In the genomic region with DNA sequence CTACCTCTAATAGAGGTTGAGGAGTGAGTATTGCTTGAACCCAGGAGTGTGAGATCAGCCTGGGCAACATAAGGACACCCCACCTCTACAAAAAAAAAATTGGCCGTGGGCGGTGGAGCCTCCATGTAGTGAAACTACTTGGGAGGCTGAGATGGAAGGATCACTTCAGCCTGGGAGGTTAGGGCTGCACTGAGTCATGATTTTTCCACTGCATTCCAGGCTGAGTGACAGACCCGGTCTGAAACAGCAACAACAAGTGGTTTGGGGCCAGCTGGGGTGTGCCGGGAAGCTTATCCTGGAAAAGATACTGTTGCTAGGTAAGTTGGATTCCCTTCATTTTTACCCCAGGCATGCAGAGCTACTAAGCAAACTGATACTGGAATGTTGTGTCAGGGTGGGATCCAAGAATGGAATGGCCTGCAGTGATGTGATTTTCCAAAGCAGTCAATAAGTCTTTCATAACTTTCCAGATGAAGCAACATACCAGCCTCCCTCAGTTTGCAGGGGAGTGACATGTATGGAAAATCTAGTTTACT, we compare ENCODE assay signal across 29 cellular contexts. TPM values are rescaled to one million over a fixed set of nuclear protein-coding genes. Genes with fewer than 3 reads are reported as not detected.
DNase-seq lines count a peak whose midpoint lies in the region; FAIRE-seq and TF ChIP-seq lines count a peak whose summit lies in the region.
"Had no signal": no experiment of that assay in that cellular context is flagged by ENCODE, and none has a peak within 500 bp of the region (broad histone marks: within the 10 kb centered on the region; RNA-seq: fewer than 3 reads in every experiment).

No MANE protein-coding gene starts in this region.

- H3K9me3 ChIP-seq in astrocyte (ENCODE audit: insufficient read depth, low read depth, low read length) (no peaks in the 10 kb centered on the region), OCI-LY7 (ENCODE audit: low read length) (no peaks in the 10 kb centered on the region), esophagus squamous epithelium (no peaks in the 10 kb centered on the region)
- H3K9me3 ChIP-seq: BLaER1 treated with 17β-estradiol and CSF1 and Interleukin-3, amounts not matched to agents 10 nM and 100 nM; heart left ventricle; mucosa of descending colon; neutrophil; spleen; upper lobe of right lung had no signal

- FAIRE-seq in astrocyte (lab: Jason Lieb, UNC): peak; percentile 94
- FAIRE-seq in urothelium cell line (lab: Jason Lieb, UNC): no peak
- FAIRE-seq: GM12892, H1, RCC 7860 had no signal

- no peak overlapping the region for H3K4me3 ChIP-seq in astrocyte (ENCODE audit: insufficient read depth, low read depth, low read length)
- H3K4me3 ChIP-seq in fibroblast of villous mesenchyme (ENCODE audit: low read depth, low read length): no peak overlapping the region
- H3K4me3 ChIP-seq in OCI-LY7 (ENCODE audit: low read depth, low read length, poor library complexity, severe bottlenecking): no peak overlapping the region
- no peak overlapping the region for H3K4me3 ChIP-seq in esophagus squamous epithelium
- H3K4me3 ChIP-seq: BLaER1 treated with 17β-estradiol and CSF1 and Interleukin-3, amounts not matched to agents 10 nM and 100 nM; heart left ventricle; mucosa of descending colon; SK-N-MC; spleen; upper lobe of right lung had no signal

- POLR2A ChIA-PET in OCI-LY7 (lab: Charles Lee): no interaction called here

- no peak overlapping the region for H3K9ac ChIP-seq in astrocyte (ENCODE audit: low read length)
- H3K9ac ChIP-seq: BLaER1 treated with 17β-estradiol and CSF1 and Interleukin-3, amounts not matched to agents 10 nM and 100 nM had no signal

- no TSS peak for BruUV-seq in OCI-LY7 (replicated peaks; lab: Mats Ljungman, UMichigan)

- peaks cover 18% of the 10 kb centered on the region for H3K4me1 Mint-ChIP-seq in astrocyte (ENCODE audit: low read depth, unreplicated experiment)
- H3K4me1 Mint-ChIP-seq: WTC11 had no signal

- H3K4me1 ChIP-seq in astrocyte (ENCODE audit: insufficient read depth, low read length) (peaks cover 5% of the 10 kb centered on the region), OCI-LY7 (ENCODE audit: insufficient read depth, low read length, poor library complexity, severe bottlenecking) (no peaks in the 10 kb centered on the region), esophagus squamous epithelium (no peaks in the 10 kb centered on the region)
- H3K4me1 ChIP-seq: BLaER1 treated with 17β-estradiol and CSF1 and Interleukin-3, amounts not matched to agents 10 nM and 100 nM; heart left ventricle; spleen; upper lobe of right lung had no signal

- H3K4me2 ChIP-seq in astrocyte (ENCODE audit: low read length) (no peak overlapping the region), OCI-LY7 (ENCODE audit: low read length) (no peak overlapping the region)
- H3K4me2 ChIP-seq: BLaER1 treated with 17β-estradiol and CSF1 and Interleukin-3, amounts not matched to agents 10 nM and 100 nM had no signal

- H3K27me3 ChIP-seq in astrocyte (ENCODE audit: insufficient read depth, low read length): no peaks in the 10 kb centered on the region
- no peaks in the 10 kb centered on the region for H3K27me3 ChIP-seq in esophagus squamous epithelium
- H3K27me3 ChIP-seq: neutrophil, upper lobe of right lung had no signal

- TF ChIP-seq POLR2A in esophagus squamous epithelium (IDR thresholded peaks at IDR 0.05): no peak

- no peaks in the 10 kb centered on the region for H3K9me2 ChIP-seq in OCI-LY7 (ENCODE audit: insufficient read depth, low read length)

- TF ChIP-seq CTCF in astrocyte (IDR thresholded peaks at IDR 0.05; ENCODE audit: insufficient read depth, low read depth, low read length) (no peak), fibroblast of villous mesenchyme (IDR thresholded peaks at IDR 0.05; ENCODE audit: insufficient read depth, low read depth, low read length) (no peak), OCI-LY7 (conservative IDR thresholded peaks at IDR 0.05; ENCODE audit: low read length) (no peak), esophagus squamous epithelium (IDR thresholded peaks at IDR 0.05) (no peak)

- H3K36me3 Mint-ChIP-seq in astrocyte (ENCODE audit: low read depth, unreplicated experiment): no peaks in the 10 kb centered on the region
- H3K36me3 Mint-ChIP-seq: activated CD4-positive, alpha-beta memory T cell treated with anti-CD3 and anti-CD28 coated beads for 36 hours; WTC11 had no signal

- H3K79me2 ChIP-seq in astrocyte (ENCODE audit: insufficient read depth, low read length) (no peaks in the 10 kb centered on the region), OCI-LY7 (ENCODE audit: insufficient read depth, low read depth, low read length) (no peaks in the 10 kb centered on the region)

- intact Hi-C loops in OCI-LY7 (cut with micrococcal nuclease; ENCODE audit: unreplicated experiment) (no loop called here), esophagus squamous epithelium (cut with DNase I) (no loop called here)

- no peaks in the 10 kb centered on the region for H4K20me1 ChIP-seq in astrocyte (ENCODE audit: insufficient read depth, low read length)
- H4K20me1 ChIP-seq in OCI-LY7 (ENCODE audit: insufficient read depth, low read length): no peaks in the 10 kb centered on the region

- no peak overlapping the region for H3K27ac Mint-ChIP-seq in astrocyte (ENCODE audit: unreplicated experiment)
- H3K27ac Mint-ChIP-seq: activated CD4-positive, alpha-beta memory T cell treated with anti-CD3 and anti-CD28 coated beads for 36 hours; WTC11 had no signal

- CTCF ChIA-PET in OCI-LY7 (lab: Charles Lee; ENCODE audit: unreplicated experiment): no interaction called here

- no peak overlapping the region for H3K27ac ChIP-seq in astrocyte (ENCODE audit: low read depth, low read length)
- H3K27ac ChIP-seq in OCI-LY7 (ENCODE audit: low read depth, low read length, poor library complexity, severe bottlenecking): no peak overlapping the region
- H3K27ac ChIP-seq in esophagus squamous epithelium: no peak overlapping the region
- H3K27ac ChIP-seq: BLaER1 treated with 17β-estradiol and CSF1 and Interleukin-3, amounts not matched to agents 10 nM and 100 nM; heart left ventricle; neutrophil; SK-N-MC; spleen; upper lobe of right lung had no signal

- no peaks in the 10 kb centered on the region for H3K27me3 Mint-ChIP-seq in astrocyte (ENCODE audit: low read depth, unreplicated experiment)
- H3K27me3 Mint-ChIP-seq: activated CD4-positive, alpha-beta memory T cell treated with anti-CD3 and anti-CD28 coated beads for 36 hours had no signal

- H3K4me3 Mint-ChIP-seq in astrocyte (ENCODE audit: unreplicated experiment): no peak overlapping the region
- H3K4me3 Mint-ChIP-seq: activated CD4-positive, alpha-beta memory T cell treated with anti-CD3 and anti-CD28 coated beads for 36 hours; WTC11 had no signal

- H2AFZ ChIP-seq in astrocyte (ENCODE audit: low read depth, low read length): no peak overlapping the region
- no peak overlapping the region for H2AFZ ChIP-seq in OCI-LY7 (ENCODE audit: low read length)

- DNase-seq in GM03348 (ENCODE audit: low spot score): peak; percentile 29
- DNase-seq in astrocyte (ENCODE audit: low read depth): peak; percentile 33
- DNase-seq in fibroblast of villous mesenchyme (ENCODE audit: low read depth): peak; percentile 23
- peak; percentile 41 for DNase-seq in urothelium cell line (ENCODE audit: low spot score)
- no peak for DNase-seq in OCI-LY7 (ENCODE audit: low spot score)
- DNase-seq in esophagus squamous epithelium (lab: John Stamatoyannopoulos, UW): no peak
- no peak for DNase-seq in NCI-H1930 (lab: John Stamatoyannopoulos, UW)
- DNase-seq: activated CD4-positive, alpha-beta memory T cell treated with anti-CD3 and anti-CD28 coated beads for 36 hours; cerebellar nuclear complex; effector CD4-positive, alpha-beta T cell; heart left ventricle; Karpas-422; mucosa of descending colon; NCI-H1105; NCI-H2081; NCI-H446 treated with DMSO at 0.1 percent for 48 hours; spleen; upper lobe of right lung had no signal

- no peaks in the 10 kb centered on the region for H3K9me3 Mint-ChIP-seq in astrocyte (ENCODE audit: unreplicated experiment)
- H3K9me3 Mint-ChIP-seq: activated CD4-positive, alpha-beta memory T cell treated with anti-CD3 and anti-CD28 coated beads for 36 hours; WTC11 had no signal

- 44 to 60% methylated on average over 1 to 4 of the region's 4 CpGs for WGBS in esophagus squamous epithelium, 2 donors

- H3K36me3 ChIP-seq in astrocyte (ENCODE audit: insufficient read depth, low read length) (no peaks in the 10 kb centered on the region), OCI-LY7 (ENCODE audit: insufficient read depth, low read length) (no peaks in the 10 kb centered on the region), esophagus squamous epithelium (no peaks in the 10 kb centered on the region)
- H3K36me3 ChIP-seq: BLaER1 treated with 17β-estradiol and CSF1 and Interleukin-3, amounts not matched to agents 10 nM and 100 nM; heart left ventricle; neutrophil; spleen; upper lobe of right lung had no signal

RNA-seq across cellular contexts. Expression of a gene that starts 57.0 kb away (rescaled TPM):
- total RNA-seq in astrocyte: not detected in 2 replicates
- total RNA-seq in fibroblast of villous mesenchyme: not detected in 2 replicates
- total RNA-seq in OCI-LY7 (2014; rRNA removed; shearing (Covaris generic)): not detected in 2 replicates
- total RNA-seq in OCI-LY7 (2022): not detected in 2 replicates
- not detected for total RNA-seq in esophagus squamous epithelium
- total RNA-seq: activated CD4-positive, alpha-beta memory T cell treated with anti-CD3 and anti-CD28 coated beads for 36 hours; H1; heart left ventricle; HT-29; liver; mucosa of descending colon; renal cortical epithelial cell; spleen; T-helper 2 cell treated with Interferon-gamma antibody and Interleukin-4, amounts not matched to agents 100 ng/mL and 5 ng/mL, for 36 hours; WTC11 had no signal

Comparison
In these comparisons a context has a peak if more than half of its experiments do, and no peak if none do; other contexts are left out.
1. DNase-seq: peak in GM03348 (single experiment), astrocyte (single experiment), fibroblast of villous mesenchyme (single experiment) and urothelium cell line (single experiment); none in OCI-LY7 (single experiment), esophagus squamous epithelium (single experiment) and NCI-H1930 (0 of 2).